In genomic region chr6:12490904-12491571, GRCh38 we compare ENCODE assay signal across 9 cellular contexts.
DNase-seq lines count a peak whose midpoint lies in the region; ATAC-seq, FAIRE-seq and TF ChIP-seq lines count a peak whose summit lies in the region.
"Had no signal": no experiment of that assay in that cellular context is flagged by ENCODE, and none has a peak within 500 bp of the region (broad histone marks: within the 10 kb centered on the region; RNA-seq: fewer than 3 reads in every experiment).

No MANE protein-coding gene starts in this region.

- no peak overlapping the region for H3K4me3 Mint-ChIP-seq in activated T-cell treated with anti-CD3 and anti-CD28 coated beads, Interleukin-2, amount 50 U/mL, for 4 hours
- H3K4me3 Mint-ChIP-seq: activated naive CD8-positive, alpha-beta T cell treated with anti-CD3 and anti-CD28 coated beads, Interleukin-2, amount 10 ng/mL, durations not matched to agents 7 days and 5 days had no signal

- H3K9me2 ChIP-seq in GM23248 (ENCODE audit: insufficient read depth), result no peaks in the 10 kb centered on the region
- H3K9me2 ChIP-seq in hepatocyte (replicated peaks; ENCODE audit: insufficient read depth), result no peaks in the 10 kb centered on the region

- DNase-seq in A172 (ENCODE audit: low spot score), result peak; percentile 92
- peak; percentile 95 for DNase-seq in GM23248
- no peak for DNase-seq in activated T-cell treated with anti-CD3 and anti-CD28 coated beads, Interleukin-2, amount 50 U/mL, for 4 hours
- DNase-seq in hepatocyte (ENCODE audit: low spot score), result peak; percentile 20
- no peak for DNase-seq in GM12891 (ENCODE audit: insufficient read length, low spot score)
- DNase-seq in cerebellar nuclear complex (lab: John Stamatoyannopoulos, UW), result no peak
- no peak for DNase-seq in NCI-H1694 treated with DMSO at 0.1 percent for 48 hours (lab: John Stamatoyannopoulos, UW)
- DNase-seq: activated naive CD8-positive, alpha-beta T cell treated with anti-CD3 and anti-CD28 coated beads, Interleukin-2, amount 10 ng/mL, durations not matched to agents 7 days and 5 days had no signal

- H3K36me3 Mint-ChIP-seq in activated T-cell treated with anti-CD3 and anti-CD28 coated beads, Interleukin-2, amount 50 U/mL, for 4 hours (ENCODE audit: insufficient read depth), result no peaks in the 10 kb centered on the region
- H3K36me3 Mint-ChIP-seq: activated naive CD8-positive, alpha-beta T cell treated with anti-CD3 and anti-CD28 coated beads, Interleukin-2, amount 10 ng/mL, durations not matched to agents 7 days and 5 days had no signal

- H3K4me3 ChIP-seq in GM23248 (peak overlapping the region; percentile 36), hepatocyte (no peak overlapping the region)

- peaks cover 5% of the 10 kb centered on the region for H3K27me3 Mint-ChIP-seq in activated T-cell treated with anti-CD3 and anti-CD28 coated beads, Interleukin-2, amount 50 U/mL, for 4 hours (ENCODE audit: low read depth)
- H3K27me3 Mint-ChIP-seq: activated naive CD8-positive, alpha-beta T cell treated with anti-CD3 and anti-CD28 coated beads, Interleukin-2, amount 10 ng/mL, durations not matched to agents 7 days and 5 days had no signal

- in situ Hi-C loops in GM23248 (cut with MboI), result no loop called here

- H4K20me1 ChIP-seq in GM23248 (ENCODE audit: insufficient read depth) (no peaks in the 10 kb centered on the region), hepatocyte (ENCODE audit: insufficient read depth, poor library complexity, severe bottlenecking) (no peaks in the 10 kb centered on the region)

- peaks cover 20% of the 10 kb centered on the region for H3F3A ChIP-seq in GM23248 (ENCODE audit: insufficient read depth)

- TF ChIP-seq POLR2A in GM12891 (IDR thresholded peaks at IDR 0.05; ENCODE audit: low read depth, low read length), result no peak

- H3K4me1 ChIP-seq in GM23248 (ENCODE audit: insufficient read depth) (peaks cover 28% of the 10 kb centered on the region), hepatocyte (ENCODE audit: insufficient read depth) (no peaks in the 10 kb centered on the region)

- no peaks in the 10 kb centered on the region for H3K9me3 ChIP-seq in GM23248 (ENCODE audit: low read depth)
- no peaks in the 10 kb centered on the region for H3K9me3 ChIP-seq in hepatocyte (ENCODE audit: low read depth)

- H3K79me2 ChIP-seq in GM23248 (ENCODE audit: insufficient read depth) (no peaks in the 10 kb centered on the region), hepatocyte (no peaks in the 10 kb centered on the region)

- peak; percentile 71 to 73 for ATAC-seq in activated T-cell treated with anti-CD3 and anti-CD28 coated beads, Interleukin-2, amount 50 U/mL, for 4 hours
- ATAC-seq in GM21447 (IDR thresholded peaks at IDR 0.05; ENCODE audit: unreplicated experiment), result no peak

- FAIRE-seq in GM12891 (lab: Jason Lieb, UNC), result no peak

- H3K4me2 ChIP-seq in GM23248 (ENCODE audit: unreplicated experiment) (peak overlapping the region; percentile 66), hepatocyte (no peak overlapping the region)

- H2AFZ ChIP-seq in GM23248 (peak overlapping the region; percentile 22), hepatocyte (no peak overlapping the region)

- H3K36me3 ChIP-seq in GM23248 (ENCODE audit: low read depth) (no peaks in the 10 kb centered on the region), hepatocyte (replicated peaks; ENCODE audit: insufficient read depth, low read depth) (no peaks in the 10 kb centered on the region)

- peak overlapping the region; percentile 61 for H3K9ac ChIP-seq in GM23248

- 0 to 5% methylated on average over 2 of the region's 2 CpGs for WGBS in GM23248 (ENCODE audit: low coverage in 1 of 2, low lambda C conversion rate in 2 of 2, missing lambda C conversion rate in 2 of 2), 2 experiments
- 80% methylated on average over 2 of the region's 2 CpGs for WGBS in hepatocyte (ENCODE audit: low lambda C conversion rate, missing lambda C conversion rate)

- no peaks in the 10 kb centered on the region for H3K9me3 Mint-ChIP-seq in activated T-cell treated with anti-CD3 and anti-CD28 coated beads, Interleukin-2, amount 50 U/mL, for 4 hours
- H3K9me3 Mint-ChIP-seq: activated naive CD8-positive, alpha-beta T cell treated with anti-CD3 and anti-CD28 coated beads, Interleukin-2, amount 10 ng/mL, durations not matched to agents 7 days and 5 days had no signal

- TF ChIP-seq CTCF in hepatocyte (IDR thresholded peaks at IDR 0.05; ENCODE audit: poor library complexity), result no peak

- no peaks in the 10 kb centered on the region for H3K4me1 Mint-ChIP-seq in activated T-cell treated with anti-CD3 and anti-CD28 coated beads, Interleukin-2, amount 50 U/mL, for 4 hours (ENCODE audit: low read depth)
- H3K4me1 Mint-ChIP-seq: activated naive CD8-positive, alpha-beta T cell treated with anti-CD3 and anti-CD28 coated beads, Interleukin-2, amount 10 ng/mL, durations not matched to agents 7 days and 5 days had no signal

- H3K27ac ChIP-seq in GM23248 (peak overlapping the region; percentile 75), hepatocyte (no peak overlapping the region)

- H3K27me3 ChIP-seq in GM23248 (replicated peaks; ENCODE audit: insufficient read depth) (no peaks in the 10 kb centered on the region), hepatocyte (no peaks in the 10 kb centered on the region)

TF ChIP-seq in GM12891, 5 proteins besides CTCF, POLR2A, EP300 and RAD21:
- TF ChIP-seq POU2F2 (IDR thresholded peaks at IDR 0.05; ENCODE audit: low read depth, low read length) (no peak), POLR2AphosphoS5 (IDR thresholded peaks at IDR 0.05; ENCODE audit: low read depth, low read length) (no peak), SPI1 (IDR thresholded peaks at IDR 0.05; ENCODE audit: low read depth, low read length) (no peak), TAF1 (IDR thresholded peaks at IDR 0.05; ENCODE audit: low read depth, low read length) (no peak), PAX5 (IDR thresholded peaks at IDR 0.05; ENCODE audit: insufficient read depth, low read length, severe bottlenecking) (no peak)

Comparison
In these comparisons a context has a peak if more than half of its experiments do, and no peak if none do; other contexts are left out.
1. DNase-seq: peak in A172 (single experiment), GM23248 (single experiment) and hepatocyte (single experiment); none in activated T-cell treated with anti-CD3 and anti-CD28 coated beads, Interleukin-2, amount 50 U/mL, for 4 hours (single experiment), GM12891 (single experiment), cerebellar nuclear complex (0 of 2) and NCI-H1694 treated with DMSO at 0.1 percent for 48 hours (single experiment).